ENCODE assay signal across 8 cellular contexts in genomic region chr10:100482181-100482833, GRCh38. TPM values are rescaled to one million over a fixed set of nuclear protein-coding genes. Genes with fewer than 3 reads are reported as not detected.
A peak's percentile ranks its signal among the peaks of the same experiment; 100 is the strongest.
DNase-seq lines count a peak whose midpoint lies in the region.

No MANE protein-coding gene starts in this region.

- CTCF ChIA-PET in activated naive CD4-positive, alpha-beta T cell treated with anti-CD3 and anti-CD28 coated beads, Interleukin-2, amount 10 ng/mL, durations not matched to agents 7 days and 5 days (lab: Charles Lee) = interaction anchor here (0.6 to 10.4 kb wide), 24 partner anchors 8 to 396 kb away, joined by 3 to 206 read pairs (median 6); partner anchors contain the start of genes HIF1AN and SEC31B

- H3K4me2 ChIP-seq in neuronal stem cell (ENCODE audit: insufficient read depth, low read length, poor library complexity, severe bottlenecking) = peak overlapping the region; percentile 74

- WGBS in neuronal stem cell (ENCODE audit: extremely low coverage in 2 of 2, insufficient read length in 2 of 2, insufficient replicate concordance in 1 of 2), 2 donors = no CpG with 5 or more reads among the region's 59 CpGs

- H2BK120ac ChIP-seq in neuronal stem cell (ENCODE audit: low read depth, low read length) = no peak overlapping the region

- peaks cover 18% of the 10 kb centered on the region for H3K27me3 Mint-ChIP-seq in activated naive CD4-positive, alpha-beta T cell treated with anti-CD3 and anti-CD28 coated beads, Interleukin-2, amount 10 ng/mL, durations not matched to agents 7 days and 5 days

- H3K9ac ChIP-seq in neuronal stem cell (ENCODE audit: low read depth, low read length, poor library complexity) = peak overlapping the region; percentile 33

- peak overlapping the region; percentile 67 for H3K27ac Mint-ChIP-seq in activated naive CD4-positive, alpha-beta T cell treated with anti-CD3 and anti-CD28 coated beads, Interleukin-2, amount 10 ng/mL, durations not matched to agents 7 days and 5 days

- H3K14ac ChIP-seq in neuronal stem cell (ENCODE audit: low read length) = peak overlapping the region; percentile 26

- H3K36me3 Mint-ChIP-seq in activated naive CD4-positive, alpha-beta T cell treated with anti-CD3 and anti-CD28 coated beads, Interleukin-2, amount 10 ng/mL, durations not matched to agents 7 days and 5 days = peaks cover 35% of the 10 kb centered on the region

- no peak overlapping the region for H2AK5ac ChIP-seq in neuronal stem cell (ENCODE audit: low read depth, low read length)

- H3K4me3 Mint-ChIP-seq in activated naive CD4-positive, alpha-beta T cell treated with anti-CD3 and anti-CD28 coated beads, Interleukin-2, amount 10 ng/mL, durations not matched to agents 7 days and 5 days = peak overlapping the region; percentile 72

- H2AFZ ChIP-seq in neuronal stem cell (ENCODE audit: low read length) = peak overlapping the region; percentile 93

- peak; percentile 8 to 50 for DNase-seq in NCI-H524 (lab: John Stamatoyannopoulos, UW)
- DNase-seq in NCI-H524 treated with DMSO at 0.1 percent for 48 hours (lab: John Stamatoyannopoulos, UW) = no peak
- DNase-seq in Kasumi-1 (lab: John Stamatoyannopoulos, UW) = peak; percentile 78 to 84
- peak; percentile 70 to 77 for DNase-seq in SJSA1 (ENCODE audit: low read depth in 1 of 2, low spot score in 2 of 2)
- peak; percentile 79 for DNase-seq in activated naive CD4-positive, alpha-beta T cell treated with anti-CD3 and anti-CD28 coated beads, Interleukin-2, amount 10 ng/mL, durations not matched to agents 7 days and 5 days
- peak; percentile 72 for DNase-seq in globus pallidus (ENCODE audit: low spot score)
- DNase-seq in neuronal stem cell (ENCODE audit: low spot score) = peak; percentile 72
- peak; percentile 28 for DNase-seq in stromal cell of bone marrow (ENCODE audit: low read depth)

- H3K4ac ChIP-seq in neuronal stem cell (ENCODE audit: low read length) = no peak overlapping the region

- H3K36me3 ChIP-seq in SJSA1 = no peaks in the 10 kb centered on the region
- H3K36me3 ChIP-seq in neuronal stem cell (replicated peaks in 1 of 2; ENCODE audit: control insufficient read depth in 2 of 2, insufficient read depth in 2 of 2, low read length in 2 of 2) = no peaks in the 10 kb centered on the region

- H3K23ac ChIP-seq in neuronal stem cell (ENCODE audit: low read depth, low read length, poor library complexity) = peak overlapping the region; percentile 86

- H3K9me3 ChIP-seq in SJSA1 (replicated peaks) = no peaks in the 10 kb centered on the region
- no peaks in the 10 kb centered on the region for H3K9me3 ChIP-seq in neuronal stem cell (replicated peaks in 1 of 2; ENCODE audit: control insufficient read depth in 2 of 2, insufficient read depth in 1 of 2, low read depth in 1 of 2, low read length in 2 of 2)

- no peak overlapping the region for H4K91ac ChIP-seq in neuronal stem cell (ENCODE audit: low read depth, low read length, poor library complexity)

- H3K4me3 ChIP-seq in SJSA1 (peak overlapping the region; percentile 22), neuronal stem cell (ENCODE audit: low read length in 2 of 2) (peak overlapping the region; percentile 41 to 43)

- H3K27me3 ChIP-seq in SJSA1 (replicated peaks) (peaks cover 49% of the 10 kb centered on the region), neuronal stem cell (ENCODE audit: control insufficient read depth in 3 of 3, insufficient read depth in 3 of 3, low read depth in 1 of 3, low read length in 3 of 3) (peaks cover 6 to 66% (median 33%) of the 10 kb centered on the region in 3 experiments)

- peaks cover 14% of the 10 kb centered on the region for H3K4me1 ChIP-seq in SJSA1 (replicated peaks)
- H3K4me1 ChIP-seq in neuronal stem cell (ENCODE audit: control insufficient read depth in 2 of 2, insufficient read depth in 1 of 2, low read depth in 1 of 2, low read length in 2 of 2) = peaks cover 23 to 39% of the 10 kb centered on the region in 2 donors

- H3K27ac ChIP-seq in SJSA1 = no peak overlapping the region
- no peak overlapping the region for H3K27ac ChIP-seq in neuronal stem cell (replicated peaks; ENCODE audit: low read length)

- no peak overlapping the region for H4K8ac ChIP-seq in neuronal stem cell (ENCODE audit: low read depth, low read length)

- peak overlapping the region; percentile 5 for H2BK15ac ChIP-seq in neuronal stem cell (ENCODE audit: low read length)

- H2BK5ac ChIP-seq in neuronal stem cell (ENCODE audit: low read length) = no peak overlapping the region

- H3K79me1 ChIP-seq in neuronal stem cell (ENCODE audit: low read depth, low read length) = no peaks in the 10 kb centered on the region

- H3K9me3 Mint-ChIP-seq in activated naive CD4-positive, alpha-beta T cell treated with anti-CD3 and anti-CD28 coated beads, Interleukin-2, amount 10 ng/mL, durations not matched to agents 7 days and 5 days = no peaks in the 10 kb centered on the region

- peak overlapping the region; percentile 41 for H2BK12ac ChIP-seq in neuronal stem cell (ENCODE audit: low read length)

- peaks cover 31% of the 10 kb centered on the region for H3K4me1 Mint-ChIP-seq in activated naive CD4-positive, alpha-beta T cell treated with anti-CD3 and anti-CD28 coated beads, Interleukin-2, amount 10 ng/mL, durations not matched to agents 7 days and 5 days

- peak overlapping the region; percentile 71 for H3K18ac ChIP-seq in neuronal stem cell (ENCODE audit: low read length)

RNA-seq across cellular contexts. Expression of gene WNT8B, which starts 19.5 kb away (rescaled TPM):
- total RNA-seq in SJSA1 (2014; rRNA removed; shearing (Covaris generic)) = not detected in 2 replicates
- 0.59 TPM for polyA plus RNA-seq in neuronal stem cell (2013, experiment 1 of 2)
- polyA plus RNA-seq in neuronal stem cell (2013, experiment 2 of 2) = 0.65 TPM

RNA-seq across cellular contexts. Expression of gene SEC31B, which starts 37.4 kb away (rescaled TPM):
- total RNA-seq in SJSA1 (2014; rRNA removed; shearing (Covaris generic)) = 1.8 and 2.2 TPM in 2 replicates
- polyA plus RNA-seq in neuronal stem cell (2013, experiment 1 of 2) = 7.7 TPM
- polyA plus RNA-seq in neuronal stem cell (2013, experiment 2 of 2) = 7.6 TPM

RNA-seq across cellular contexts. Expression of gene NDUFB8, which starts 47.4 kb away (rescaled TPM):
- 195 and 280 TPM in 2 replicates for total RNA-seq in SJSA1 (2014; rRNA removed; shearing (Covaris generic))
- 244 TPM for polyA plus RNA-seq in neuronal stem cell (2013, experiment 1 of 2)
- 239 TPM for polyA plus RNA-seq in neuronal stem cell (2013, experiment 2 of 2)

RNA-seq across cellular contexts. Expression of gene HIF1AN, which starts 53.4 kb away (rescaled TPM):
- total RNA-seq in SJSA1 (2014; rRNA removed; shearing (Covaris generic)) = 3.0 and 9.5 TPM in 2 replicates
- polyA plus RNA-seq in neuronal stem cell (2013, experiment 1 of 2) = 19.6 TPM
- 19.2 TPM for polyA plus RNA-seq in neuronal stem cell (2013, experiment 2 of 2)
